17 cellular contexts compared by ENCODE assay signal in the genomic region with DNA sequence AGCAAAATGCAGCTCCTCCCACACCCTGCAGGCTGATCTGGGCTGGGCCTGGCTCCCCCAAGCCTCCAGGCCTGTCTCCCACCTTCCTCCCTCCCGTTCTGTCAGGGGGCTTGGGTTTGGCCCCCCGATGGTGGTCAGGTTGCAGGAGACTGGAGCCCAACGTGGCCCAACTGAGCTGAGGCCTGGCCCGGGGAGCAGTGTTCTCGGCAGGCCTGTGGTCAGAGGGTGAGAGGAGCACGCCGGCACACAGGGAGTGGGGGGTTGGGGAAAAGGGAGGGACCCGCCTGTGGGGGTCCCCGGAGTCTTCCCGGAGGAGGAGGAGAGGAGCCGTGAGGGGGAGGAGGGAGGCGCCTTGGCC. TPM values are rescaled to one million over a fixed set of nuclear protein-coding genes. Genes with fewer than 3 reads are reported as not detected.
DNase-seq lines count a peak whose midpoint lies in the region; ATAC-seq and TF ChIP-seq lines count a peak whose summit lies in the region.
"Had no signal": no experiment of that assay in that cellular context is flagged by ENCODE, and none has a peak within 500 bp of the region (broad histone marks: within the 10 kb centered on the region; RNA-seq: fewer than 3 reads in every experiment).

No MANE protein-coding gene starts in this region.

- H3K79me2 ChIP-seq in GM23338 (replicated peaks; ENCODE audit: insufficient read depth): no peaks in the 10 kb centered on the region

- peaks cover 20% of the 10 kb centered on the region for H3K9me3 Mint-ChIP-seq in GM23338

- no peaks in the 10 kb centered on the region for H3F3A ChIP-seq in GM23338 (replicated peaks; ENCODE audit: low read depth)

- DNase-seq in activated CD8-positive, alpha-beta memory T cell treated with anti-CD3 and anti-CD28 coated beads, Interleukin-2, amount 50 U/mL, for 48 hours: peak; percentile 33
- DNase-seq in activated CD8-positive, alpha-beta memory T cell treated with anti-CD3 and anti-CD28 coated beads for 24 hours: no peak
- DNase-seq in GM23338 (ENCODE audit: low spot score) (no peak), left lobe of liver (ENCODE audit: low spot score) (peak; percentile 39), sciatic nerve (ENCODE audit: low spot score) (peak; percentile 45), T-helper 1 cell (no peak), NCI-H2227 (lab: John Stamatoyannopoulos, UW; ENCODE audit: unreplicated experiment) (no peak), DMS153 treated with DMSO at 0.1 percent for 48 hours (lab: John Stamatoyannopoulos, UW; ENCODE audit: unreplicated experiment) (no peak)
- DNase-seq: CD8-positive, alpha-beta T cell; DMS79; HCEC 1CT; NCI-H1417; NCI-H187 treated with DMSO at 0.1 percent for 48 hours; NCI-H446; NCI-H69 had no signal

- no peak overlapping the region for H3K27ac ChIP-seq in GM23338 (ENCODE audit: low read depth)

- peaks cover 4% of the 10 kb centered on the region for H3K27me3 Mint-ChIP-seq in GM23338 (ENCODE audit: insufficient read depth, low read depth, poor library complexity)

- no peaks in the 10 kb centered on the region for H4K20me1 ChIP-seq in GM23338 (replicated peaks; ENCODE audit: insufficient read depth)

- H3K4me3 ChIP-seq in GM23338: no peak overlapping the region

- H3K9me2 ChIP-seq in GM23338 (ENCODE audit: insufficient read depth): peaks cover 15% of the 10 kb centered on the region

- no peak overlapping the region for H3K4me2 ChIP-seq in GM23338

- H3K36me3 ChIP-seq in GM23338 (ENCODE audit: insufficient read depth): no peaks in the 10 kb centered on the region

- peak; percentile 62 for ATAC-seq in GM23338
- no peak for ATAC-seq in left lobe of liver
- ATAC-seq in sciatic nerve: no peak
- ATAC-seq: CD8-positive, alpha-beta T cell had no signal

- H3K36me3 Mint-ChIP-seq in GM23338 (ENCODE audit: low read depth): peaks cover 13% of the 10 kb centered on the region; the same call in 2 of the 3 replicates
- H3K36me3 Mint-ChIP-seq: CD8-positive, alpha-beta T cell had no signal

- H3K27ac Mint-ChIP-seq in GM23338: no peak overlapping the region
- H3K27ac Mint-ChIP-seq: CD8-positive, alpha-beta T cell had no signal

- H2AFZ ChIP-seq in GM23338: no peak overlapping the region

- H3K4me1 ChIP-seq in GM23338 (ENCODE audit: insufficient read depth): no peaks in the 10 kb centered on the region

- intact Hi-C loops in sciatic nerve (cut with DNase I): no loop called here

- no peak for TF ChIP-seq CTCF in GM23338 (conservative IDR thresholded peaks at IDR 0.05; ENCODE audit: low read depth in 2 of 2)

- no peak overlapping the region for H3K4me3 Mint-ChIP-seq in GM23338
- H3K4me3 Mint-ChIP-seq: CD8-positive, alpha-beta T cell had no signal

- no peaks in the 10 kb centered on the region for H3K4me1 Mint-ChIP-seq in GM23338

- no peaks in the 10 kb centered on the region for H3K27me3 ChIP-seq in GM23338 (ENCODE audit: insufficient read depth)

TF ChIP-seq in GM23338, 12 proteins besides CTCF, POLR2A, EP300 and RAD21:
- TF ChIP-seq, protein P1, sequence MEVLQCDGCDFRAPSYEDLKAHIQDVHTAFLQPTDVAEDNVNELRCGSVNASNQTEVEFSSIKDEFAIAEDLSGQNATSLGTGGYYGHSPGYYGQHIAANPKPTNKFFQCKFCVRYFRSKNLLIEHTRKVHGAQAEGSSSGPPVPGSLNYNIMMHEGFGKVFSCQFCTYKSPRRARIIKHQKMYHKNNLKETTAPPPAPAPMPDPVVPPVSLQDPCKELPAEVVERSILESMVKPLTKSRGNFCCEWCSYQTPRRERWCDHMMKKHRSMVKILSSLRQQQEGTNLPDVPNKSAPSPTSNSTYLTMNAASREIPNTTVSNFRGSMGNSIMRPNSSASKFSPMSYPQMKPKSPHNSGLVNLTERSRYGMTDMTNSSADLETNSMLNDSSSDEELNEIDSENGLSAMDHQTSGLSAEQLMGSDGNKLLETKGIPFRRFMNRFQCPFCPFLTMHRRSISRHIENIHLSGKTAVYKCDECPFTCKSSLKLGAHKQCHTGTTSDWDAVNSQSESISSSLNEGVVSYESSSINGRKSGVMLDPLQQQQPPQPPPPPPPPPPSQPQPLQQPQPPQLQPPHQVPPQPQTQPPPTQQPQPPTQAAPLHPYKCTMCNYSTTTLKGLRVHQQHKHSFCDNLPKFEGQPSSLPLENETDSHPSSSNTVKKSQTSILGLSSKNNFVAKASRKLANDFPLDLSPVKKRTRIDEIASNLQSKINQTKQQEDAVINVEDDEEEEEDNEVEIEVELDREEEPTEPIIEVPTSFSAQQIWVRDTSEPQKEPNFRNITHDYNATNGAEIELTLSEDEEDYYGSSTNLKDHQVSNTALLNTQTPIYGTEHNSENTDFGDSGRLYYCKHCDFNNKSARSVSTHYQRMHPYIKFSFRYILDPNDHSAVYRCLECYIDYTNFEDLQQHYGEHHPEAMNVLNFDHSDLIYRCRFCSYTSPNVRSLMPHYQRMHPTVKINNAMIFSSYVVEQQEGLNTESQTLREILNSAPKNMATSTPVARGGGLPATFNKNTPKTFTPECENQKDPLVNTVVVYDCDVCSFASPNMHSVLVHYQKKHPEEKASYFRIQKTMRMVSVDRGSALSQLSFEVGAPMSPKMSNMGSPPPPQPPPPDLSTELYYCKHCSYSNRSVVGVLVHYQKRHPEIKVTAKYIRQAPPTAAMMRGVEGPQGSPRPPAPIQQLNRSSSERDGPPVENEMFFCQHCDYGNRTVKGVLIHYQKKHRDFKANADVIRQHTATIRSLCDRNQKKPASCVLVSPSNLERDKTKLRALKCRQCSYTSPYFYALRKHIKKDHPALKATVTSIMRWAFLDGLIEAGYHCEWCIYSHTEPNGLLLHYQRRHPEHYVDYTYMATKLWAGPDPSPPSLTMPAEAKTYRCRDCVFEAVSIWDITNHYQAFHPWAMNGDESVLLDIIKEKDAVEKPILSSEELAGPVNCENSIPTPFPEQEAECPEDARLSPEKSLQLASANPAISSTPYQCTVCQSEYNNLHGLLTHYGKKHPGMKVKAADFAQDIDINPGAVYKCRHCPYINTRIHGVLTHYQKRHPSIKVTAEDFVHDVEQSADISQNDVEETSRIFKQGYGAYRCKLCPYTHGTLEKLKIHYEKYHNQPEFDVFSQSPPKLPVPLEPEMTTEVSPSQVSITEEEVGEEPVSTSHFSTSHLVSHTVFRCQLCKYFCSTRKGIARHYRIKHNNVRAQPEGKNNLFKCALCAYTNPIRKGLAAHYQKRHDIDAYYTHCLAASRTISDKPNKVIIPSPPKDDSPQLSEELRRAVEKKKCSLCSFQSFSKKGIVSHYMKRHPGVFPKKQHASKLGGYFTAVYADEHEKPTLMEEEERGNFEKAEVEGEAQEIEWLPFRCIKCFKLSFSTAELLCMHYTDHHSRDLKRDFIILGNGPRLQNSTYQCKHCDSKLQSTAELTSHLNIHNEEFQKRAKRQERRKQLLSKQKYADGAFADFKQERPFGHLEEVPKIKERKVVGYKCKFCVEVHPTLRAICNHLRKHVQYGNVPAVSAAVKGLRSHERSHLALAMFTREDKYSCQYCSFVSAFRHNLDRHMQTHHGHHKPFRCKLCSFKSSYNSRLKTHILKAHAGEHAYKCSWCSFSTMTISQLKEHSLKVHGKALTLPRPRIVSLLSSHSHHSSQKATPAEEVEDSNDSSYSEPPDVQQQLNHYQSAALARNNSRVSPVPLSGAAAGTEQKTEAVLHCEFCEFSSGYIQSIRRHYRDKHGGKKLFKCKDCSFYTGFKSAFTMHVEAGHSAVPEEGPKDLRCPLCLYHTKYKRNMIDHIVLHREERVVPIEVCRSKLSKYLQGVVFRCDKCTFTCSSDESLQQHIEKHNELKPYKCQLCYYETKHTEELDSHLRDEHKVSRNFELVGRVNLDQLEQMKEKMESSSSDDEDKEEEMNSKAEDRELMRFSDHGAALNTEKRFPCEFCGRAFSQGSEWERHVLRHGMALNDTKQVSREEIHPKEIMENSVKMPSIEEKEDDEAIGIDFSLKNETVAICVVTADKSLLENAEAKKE (CRISPR knock-in tag; IDR thresholded peaks at IDR 0.05): no peak
- no peak for TF ChIP-seq JUNB (IDR thresholded peaks at IDR 0.05; ENCODE audit: unreplicated experiment)
- no peak for TF ChIP-seq EZH2phosphoT487 (IDR thresholded peaks at IDR 0.05; ENCODE audit: unreplicated experiment)
- TF ChIP-seq NANOG (IDR thresholded peaks at IDR 0.05; ENCODE audit: borderline replicate concordance): no peak
- no peak for TF ChIP-seq EZH2 (IDR thresholded peaks at IDR 0.05; ENCODE audit: low read depth, unreplicated experiment)
TF ChIP-seq in GM23338: peak in this region for 0.

RNA-seq across cellular contexts. Expression of a gene that starts 43.2 kb away (rescaled TPM):
- not detected in 2 replicates for total RNA-seq in GM23338 (2014; rRNA removed; shearing (Covaris generic))
- not detected in 2 replicates for polyA plus RNA-seq in GM23338 (2016; fragmentation: Nextera tagmentation; extraction: Ambion mirVana)
- total RNA-seq in left lobe of liver (not detected), sciatic nerve (not detected)
- total RNA-seq: A172; CD8-positive, alpha-beta T cell had no signal
- polyA plus RNA-seq: BJ had no signal

Comparison
In these comparisons a context has a peak if more than half of its experiments do, and no peak if none do; other contexts are left out.
1. DNase-seq: peak in activated CD8-positive, alpha-beta memory T cell treated with anti-CD3 and anti-CD28 coated beads, Interleukin-2, amount 50 U/mL, for 48 hours (single experiment), left lobe of liver (single experiment) and sciatic nerve (single experiment); none in activated CD8-positive, alpha-beta memory T cell treated with anti-CD3 and anti-CD28 coated beads for 24 hours (single experiment), GM23338 (single experiment), T-helper 1 cell (0 of 5), NCI-H2227 (single experiment) and DMS153 treated with DMSO at 0.1 percent for 48 hours (single experiment).